ENCODE assay signal across 2 cellular contexts in the genomic region with DNA sequence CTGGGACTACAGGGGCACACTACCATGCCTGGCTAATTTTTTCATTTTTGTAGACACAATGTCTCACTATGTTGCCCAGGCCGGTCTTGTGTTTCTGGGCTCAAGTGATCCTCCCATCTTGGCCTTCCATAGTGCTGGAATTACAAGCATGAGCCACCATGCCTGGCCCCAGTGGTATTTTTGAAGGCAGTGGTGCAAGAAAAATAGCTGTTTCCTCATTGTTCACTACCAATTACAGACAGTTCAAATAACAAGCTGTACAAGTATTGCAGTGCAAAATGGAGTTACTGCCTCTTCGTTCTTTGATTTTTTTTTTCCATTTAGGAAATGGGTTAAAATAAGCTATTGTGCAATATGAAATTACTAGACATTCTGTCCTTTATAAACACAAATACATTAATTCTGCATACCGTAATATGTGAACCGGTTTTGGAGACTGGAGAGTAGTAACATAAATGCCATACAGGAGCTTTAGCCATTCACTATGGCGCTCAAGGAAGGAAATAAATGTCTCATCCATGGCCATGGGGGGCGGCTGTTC.
TF ChIP-seq lines count a peak whose summit lies in the region.

No MANE protein-coding gene starts in this region.

TF ChIP-seq in IMR-90, 13 proteins besides CTCF, POLR2A, EP300 and RAD21:
- TF ChIP-seq MXI1 (IDR thresholded peaks at IDR 0.05; ENCODE audit: borderline replicate concordance, low read depth, low read length), result no peak
- peak; percentile 81 for TF ChIP-seq CEBPB (IDR thresholded peaks at IDR 0.05; ENCODE audit: low read depth, low read length)

TF ChIP-seq in K562, 482 proteins besides CTCF, POLR2A, EP300 and RAD21:
- TF ChIP-seq ZZZ3 (IDR thresholded peaks at IDR 0.05) (no peak), CEBPB (tag; IDR thresholded peaks at IDR 0.05) (peak; percentile 86), ZBTB17 (CRISPR knock-in tag; IDR thresholded peaks at IDR 0.05) (no peak), CEBPG (CRISPR knock-in tag; IDR thresholded peaks at IDR 0.05) (no peak), CEBPG (tag; conservative IDR thresholded peaks at IDR 0.05 in 1 of 2, IDR thresholded peaks at IDR 0.05 in 1 of 2) (peak; percentile 67 to 87)
TF ChIP-seq in K562: peak in this region for 2.
